In genomic region chr4:146059153-146059552, GRCh38 we compare ENCODE assay signal across 13 cellular contexts.
DNase-seq lines count a peak whose midpoint lies in the region; ATAC-seq and TF ChIP-seq lines count a peak whose summit lies in the region.
"Had no signal": no experiment of that assay in that cellular context is flagged by ENCODE, and none has a peak within 500 bp of the region (broad histone marks: within the 10 kb centered on the region; RNA-seq: fewer than 3 reads in every experiment).

No MANE protein-coding gene starts in this region.

- no peaks in the 10 kb centered on the region for H3K27me3 Mint-ChIP-seq in MCF 10A (ENCODE audit: insufficient read depth, unreplicated experiment)

- H3K36me3 ChIP-seq in KMS-11 (ENCODE audit: insufficient read depth) (no peaks in the 10 kb centered on the region), spleen (no peaks in the 10 kb centered on the region)
- H3K36me3 ChIP-seq: Peyer's patch had no signal

- TF ChIP-seq CTCF in KMS-11 (conservative IDR thresholded peaks at IDR 0.05; ENCODE audit: low read depth, low read length): no peak
- no peak for TF ChIP-seq CTCF in spleen (IDR thresholded peaks at IDR 0.05 in 8 of 11, conservative IDR thresholded peaks at IDR 0.05 in 3 of 11)
- no peak for TF ChIP-seq CTCF in MCF 10A (IDR thresholded peaks at IDR 0.05; ENCODE audit: unreplicated experiment)

- 48 to 65% (median 51%) methylated on average over 1 of the region's 1 CpG for WGBS in spleen, 5 donors

- H3K27me3 ChIP-seq in KMS-11 (ENCODE audit: insufficient read depth, low read depth) (no peaks in the 10 kb centered on the region), spleen (replicated peaks in 1 of 7) (no peaks in the 10 kb centered on the region)
- H3K27me3 ChIP-seq: Peyer's patch had no signal

- H3K9me3 Mint-ChIP-seq in MCF 10A (ENCODE audit: unreplicated experiment): peaks cover 7% of the 10 kb centered on the region
- H3K9me3 Mint-ChIP-seq: stimulated activated naive CD8-positive, alpha-beta T cell treated with anti-CD3 and anti-CD28 coated beads, Interleukin-15, Interleukin-2, amounts not matched to agents 100 ng/mL and 50 ng/mL, for 24 hours had no signal

- DNase-seq in spleen: no peak
- no peak for DNase-seq in MCF 10A (ENCODE audit: unreplicated experiment)
- DNase-seq in NCI-H1930 (lab: John Stamatoyannopoulos, UW): no peak
- DNase-seq in NCI-H2196 (lab: John Stamatoyannopoulos, UW; ENCODE audit: unreplicated experiment): no peak
- DNase-seq in G401 (ENCODE audit: low spot score): no peak
- DNase-seq: caudate nucleus, NCI-H187 had no signal

- no peak overlapping the region for H3K4me2 ChIP-seq in KMS-11

- no peak overlapping the region for H3K4me3 Mint-ChIP-seq in MCF 10A (ENCODE audit: unreplicated experiment)
- H3K4me3 Mint-ChIP-seq: neural crest cell; stimulated activated naive CD8-positive, alpha-beta T cell treated with anti-CD3 and anti-CD28 coated beads, Interleukin-15, Interleukin-2, amounts not matched to agents 100 ng/mL and 50 ng/mL, for 24 hours had no signal

- in situ Hi-C loops in G401 (cut with HindIII; ENCODE audit: low sequenced_read_pairs): no loop called here

- H3K9ac ChIP-seq in KMS-11: no peak overlapping the region

- no peak for TF ChIP-seq POLR2A in spleen (IDR thresholded peaks at IDR 0.05)

- H3K4me3 ChIP-seq in KMS-11 (IDR thresholded peaks at IDR 0.05; ENCODE audit: insufficient read depth, low read depth, low read length): no peak overlapping the region
- peak overlapping the region in 3 of 8 donors; percentile 1 to 23 (median 15) for H3K4me3 ChIP-seq in spleen
- H3K4me3 ChIP-seq: Peyer's patch had no signal

- ATAC-seq in GM18909 (IDR thresholded peaks at IDR 0.05; ENCODE audit: poor library complexity, unreplicated experiment) (peak; percentile 58), HG02610 (IDR thresholded peaks at IDR 0.05; ENCODE audit: unreplicated experiment) (peak; percentile 36)

- H3K27ac Mint-ChIP-seq in MCF 10A (ENCODE audit: low read depth, unreplicated experiment): no peak overlapping the region
- H3K27ac Mint-ChIP-seq: stimulated activated naive CD8-positive, alpha-beta T cell treated with anti-CD3 and anti-CD28 coated beads, Interleukin-15, Interleukin-2, amounts not matched to agents 100 ng/mL and 50 ng/mL, for 24 hours had no signal

- H2AFZ ChIP-seq in KMS-11 (ENCODE audit: low read depth): 0 out of 2 replicates have a peak overlapping the region, but pooled peaks have one; percentile 13

- H3K27ac ChIP-seq in KMS-11 (no peak overlapping the region), spleen (peak overlapping the region in 7 of 8 donors; percentile 24 to 76 (median 62))

- BruUV-seq in MCF 10A (replicated peaks; lab: Mats Ljungman, UMichigan): no TSS peak

- POLR2A ChIA-PET in MCF 10A (lab: Yijun Ruan, JAX): no interaction called here

- H3K36me3 Mint-ChIP-seq in MCF 10A (ENCODE audit: insufficient read depth, unreplicated experiment): no peaks in the 10 kb centered on the region

- H3K4me1 ChIP-seq in KMS-11 (ENCODE audit: low read depth, poor library complexity, severe bottlenecking) (peaks cover 28% of the 10 kb centered on the region), spleen (peaks cover 11 to 58% (median 35%) of the 10 kb centered on the region in 6 donors)

- peaks cover 6% of the 10 kb centered on the region for H3K4me1 Mint-ChIP-seq in MCF 10A (ENCODE audit: insufficient read depth, unreplicated experiment)
- H3K4me1 Mint-ChIP-seq: neural crest cell had no signal

- CTCF ChIA-PET in MCF 10A (lab: Yijun Ruan, JAX): interaction anchor here (0.5 to 2.1 kb wide), 5 partner anchors 15 to 176 kb away, joined by 3 to 7 read pairs (median 3); no protein-coding TSS in a partner anchor

- no peaks in the 10 kb centered on the region for H4K20me1 ChIP-seq in KMS-11 (ENCODE audit: insufficient read depth)

- intact Hi-C loops in spleen (cut with DNase I; ENCODE audit: low total_unique reads) (no loop called here), MCF 10A (cut with micrococcal nuclease) (loop anchor here (10.0 kb wide), 1 partner anchor 444 kb away; the partner anchor contains the start of gene MMAA)

- no peaks in the 10 kb centered on the region for H3K79me2 ChIP-seq in KMS-11 (ENCODE audit: insufficient read depth, low read depth)

- no peaks in the 10 kb centered on the region for H3K9me3 ChIP-seq in spleen
- H3K9me3 ChIP-seq: Peyer's patch had no signal
